In the genomic region with DNA sequence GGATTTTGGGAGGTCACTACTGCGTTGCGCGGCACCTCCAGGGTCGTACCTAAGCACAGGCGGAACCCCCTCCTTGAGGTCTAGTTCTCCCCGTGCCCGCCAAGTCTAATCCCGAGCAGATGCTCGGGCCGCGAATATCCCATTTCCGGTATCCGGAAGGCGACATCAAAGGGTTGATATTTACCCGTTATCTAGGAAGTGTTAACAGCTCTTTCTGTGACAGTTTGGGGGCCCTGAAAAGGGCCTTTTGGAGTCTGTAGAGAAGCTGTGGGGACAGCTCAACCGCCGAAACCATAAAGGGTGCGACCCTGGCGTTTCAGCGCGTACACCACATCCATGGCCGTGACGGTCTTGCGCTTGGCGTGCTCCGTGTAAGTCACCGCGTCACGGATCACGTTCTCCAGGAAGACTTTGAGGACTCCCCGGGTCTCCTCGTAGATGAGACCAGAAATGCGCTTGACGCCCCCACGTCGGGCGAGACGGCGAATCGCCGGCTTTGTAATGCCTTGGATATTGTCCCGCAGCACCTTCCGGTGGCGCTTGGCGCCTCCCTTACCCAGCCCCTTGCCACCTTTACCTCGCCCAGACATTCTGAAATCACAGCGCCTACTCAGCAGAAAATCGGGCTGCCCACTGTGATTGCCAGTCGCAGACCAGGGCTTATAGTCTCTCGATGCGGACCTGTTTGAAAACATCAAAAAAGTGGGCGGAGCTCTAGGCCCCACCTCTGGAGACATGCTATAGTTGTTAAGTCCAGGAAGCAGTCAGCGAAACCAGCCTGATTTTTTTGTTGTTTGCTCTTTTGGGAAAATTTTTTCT, we compare ENCODE assay signal across 1 cellular context.
TF ChIP-seq lines count a peak whose summit lies in the region.

No MANE protein-coding gene starts in this region.

TF ChIP-seq in HepG2, 621 proteins besides CTCF, POLR2A, EP300 and RAD21 (continued from another document and continues in another):
- 0 out of 2 replicates have a peak, but pooled peaks have one; percentile 10 for TF ChIP-seq ZNF788 (CRISPR knock-in tag; IDR thresholded peaks at IDR 0.05; ENCODE audit: borderline replicate concordance)
- TF ChIP-seq, protein P1, sequence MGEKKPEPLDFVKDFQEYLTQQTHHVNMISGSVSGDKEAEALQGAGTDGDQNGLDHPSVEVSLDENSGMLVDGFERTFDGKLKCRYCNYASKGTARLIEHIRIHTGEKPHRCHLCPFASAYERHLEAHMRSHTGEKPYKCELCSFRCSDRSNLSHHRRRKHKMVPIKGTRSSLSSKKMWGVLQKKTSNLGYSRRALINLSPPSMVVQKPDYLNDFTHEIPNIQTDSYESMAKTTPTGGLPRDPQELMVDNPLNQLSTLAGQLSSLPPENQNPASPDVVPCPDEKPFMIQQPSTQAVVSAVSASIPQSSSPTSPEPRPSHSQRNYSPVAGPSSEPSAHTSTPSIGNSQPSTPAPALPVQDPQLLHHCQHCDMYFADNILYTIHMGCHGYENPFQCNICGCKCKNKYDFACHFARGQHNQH (CRISPR knock-in tag; IDR thresholded peaks at IDR 0.05) = peak; percentile 83
- TF ChIP-seq SNRNP70 (IDR thresholded peaks at IDR 0.05; ENCODE audit: low read depth, low read length) = no peak
- no peak for TF ChIP-seq TBP (CRISPR knock-in tag; IDR thresholded peaks at IDR 0.05)
- TF ChIP-seq NCOA2 (CRISPR knock-in tag; IDR thresholded peaks at IDR 0.05) = peak; percentile 53
- peak; percentile 73; the same call in 1 of the 2 replicates for TF ChIP-seq CCDC6 (CRISPR knock-in tag; IDR thresholded peaks at IDR 0.05)
- TF ChIP-seq ZNF619 (CRISPR knock-in tag; IDR thresholded peaks at IDR 0.05) = no peak
- TF ChIP-seq ATM (IDR thresholded peaks at IDR 0.05; ENCODE audit: borderline replicate concordance) = no peak
- TF ChIP-seq, protein P2, sequence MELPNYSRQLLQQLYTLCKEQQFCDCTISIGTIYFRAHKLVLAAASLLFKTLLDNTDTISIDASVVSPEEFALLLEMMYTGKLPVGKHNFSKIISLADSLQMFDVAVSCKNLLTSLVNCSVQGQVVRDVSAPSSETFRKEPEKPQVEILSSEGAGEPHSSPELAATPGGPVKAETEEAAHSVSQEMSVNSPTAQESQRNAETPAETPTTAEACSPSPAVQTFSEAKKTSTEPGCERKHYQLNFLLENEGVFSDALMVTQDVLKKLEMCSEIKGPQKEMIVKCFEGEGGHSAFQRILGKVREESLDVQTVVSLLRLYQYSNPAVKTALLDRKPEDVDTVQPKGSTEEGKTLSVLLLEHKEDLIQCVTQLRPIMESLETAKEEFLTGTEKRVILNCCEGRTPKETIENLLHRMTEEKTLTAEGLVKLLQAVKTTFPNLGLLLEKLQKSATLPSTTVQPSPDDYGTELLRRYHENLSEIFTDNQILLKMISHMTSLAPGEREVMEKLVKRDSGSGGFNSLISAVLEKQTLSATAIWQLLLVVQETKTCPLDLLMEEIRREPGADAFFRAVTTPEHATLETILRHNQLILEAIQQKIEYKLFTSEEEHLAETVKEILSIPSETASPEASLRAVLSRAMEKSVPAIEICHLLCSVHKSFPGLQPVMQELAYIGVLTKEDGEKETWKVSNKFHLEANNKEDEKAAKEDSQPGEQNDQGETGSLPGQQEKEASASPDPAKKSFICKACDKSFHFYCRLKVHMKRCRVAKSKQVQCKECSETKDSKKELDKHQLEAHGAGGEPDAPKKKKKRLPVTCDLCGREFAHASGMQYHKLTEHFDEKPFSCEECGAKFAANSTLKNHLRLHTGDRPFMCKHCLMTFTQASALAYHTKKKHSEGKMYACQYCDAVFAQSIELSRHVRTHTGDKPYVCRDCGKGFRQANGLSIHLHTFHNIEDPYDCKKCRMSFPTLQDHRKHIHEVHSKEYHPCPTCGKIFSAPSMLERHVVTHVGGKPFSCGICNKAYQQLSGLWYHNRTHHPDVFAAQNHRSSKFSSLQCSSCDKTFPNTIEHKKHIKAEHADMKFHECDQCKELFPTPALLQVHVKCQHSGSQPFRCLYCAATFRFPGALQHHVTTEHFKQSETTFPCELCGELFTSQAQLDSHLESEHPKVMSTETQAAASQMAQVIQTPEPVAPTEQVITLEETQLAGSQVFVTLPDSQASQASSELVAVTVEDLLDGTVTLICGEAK (IDR thresholded peaks at IDR 0.05) = no peak
- TF ChIP-seq, protein P2 (CRISPR knock-in tag; IDR thresholded peaks at IDR 0.05) = no peak; the same call in 1 of the 2 replicates
- no peak; the same call in 1 of the 2 replicates for TF ChIP-seq MEIS1 (CRISPR knock-in tag; IDR thresholded peaks at IDR 0.05; ENCODE audit: borderline replicate concordance)
- TF ChIP-seq GABPB1 (CRISPR knock-in tag; IDR thresholded peaks at IDR 0.05) = peak; percentile 62
- TF ChIP-seq SALL1 (CRISPR knock-in tag; IDR thresholded peaks at IDR 0.05) = peak; percentile 81; the same call in 1 of the 2 replicates
- TF ChIP-seq ZNF431 (CRISPR knock-in tag; IDR thresholded peaks at IDR 0.05; ENCODE audit: borderline replicate concordance, low read depth) = 0 out of 2 replicates have a peak, but pooled peaks have one; percentile 21
- TF ChIP-seq ZNF775 (CRISPR knock-in tag; IDR thresholded peaks at IDR 0.05; ENCODE audit: borderline replicate concordance) = no peak
- TF ChIP-seq ZNF772 (CRISPR knock-in tag; IDR thresholded peaks at IDR 0.05) = no peak; the same call in 1 of the 2 replicates
- no peak for TF ChIP-seq MTA3 (CRISPR knock-in tag; IDR thresholded peaks at IDR 0.05)
- TF ChIP-seq ZBTB3 (CRISPR knock-in tag; IDR thresholded peaks at IDR 0.05; ENCODE audit: borderline replicate concordance, low read depth) = 0 out of 2 replicates have a peak, but pooled peaks have one; percentile 46
- TF ChIP-seq RAD51 (IDR thresholded peaks at IDR 0.05; ENCODE audit: borderline replicate concordance) = no peak
- no peak; the same call in 1 of the 2 replicates for TF ChIP-seq SAFB2 (CRISPR knock-in tag; IDR thresholded peaks at IDR 0.05; ENCODE audit: borderline replicate concordance, low read depth)
- peak; percentile 29; the same call in 1 of the 2 replicates for TF ChIP-seq ZNF547 (CRISPR knock-in tag; IDR thresholded peaks at IDR 0.05)
- TF ChIP-seq HNRNPUL1 (IDR thresholded peaks at IDR 0.05; ENCODE audit: low read depth, low read length) = no peak
- peak; percentile 52; the same call in 1 of the 2 replicates for TF ChIP-seq ATF1 (CRISPR knock-in tag; IDR thresholded peaks at IDR 0.05)
- TF ChIP-seq HMG20B (CRISPR knock-in tag; conservative IDR thresholded peaks at IDR 0.05) = no peak
- TF ChIP-seq KDM4B (CRISPR knock-in tag; IDR thresholded peaks at IDR 0.05) = peak; percentile 85; the same call in 1 of the 2 replicates
- peak; percentile 35; the same call in 1 of the 2 replicates for TF ChIP-seq HIVEP1 (CRISPR knock-in tag; IDR thresholded peaks at IDR 0.05)
- TF ChIP-seq SRF (IDR thresholded peaks at IDR 0.05; ENCODE audit: low read depth, low read length) = no peak
- TF ChIP-seq MAFG (CRISPR knock-in tag; IDR thresholded peaks at IDR 0.05) = 0 out of 2 replicates have a peak, but pooled peaks have one; percentile 17
- TF ChIP-seq NFKB2 (CRISPR knock-in tag; IDR thresholded peaks at IDR 0.05; ENCODE audit: borderline replicate concordance) = peak; percentile 88; the same call in 1 of the 2 replicates
- no peak for TF ChIP-seq FOXK2 (IDR thresholded peaks at IDR 0.05)
- TF ChIP-seq LRRFIP1 (CRISPR knock-in tag; conservative IDR thresholded peaks at IDR 0.05) = no peak
- TF ChIP-seq, protein P3, sequence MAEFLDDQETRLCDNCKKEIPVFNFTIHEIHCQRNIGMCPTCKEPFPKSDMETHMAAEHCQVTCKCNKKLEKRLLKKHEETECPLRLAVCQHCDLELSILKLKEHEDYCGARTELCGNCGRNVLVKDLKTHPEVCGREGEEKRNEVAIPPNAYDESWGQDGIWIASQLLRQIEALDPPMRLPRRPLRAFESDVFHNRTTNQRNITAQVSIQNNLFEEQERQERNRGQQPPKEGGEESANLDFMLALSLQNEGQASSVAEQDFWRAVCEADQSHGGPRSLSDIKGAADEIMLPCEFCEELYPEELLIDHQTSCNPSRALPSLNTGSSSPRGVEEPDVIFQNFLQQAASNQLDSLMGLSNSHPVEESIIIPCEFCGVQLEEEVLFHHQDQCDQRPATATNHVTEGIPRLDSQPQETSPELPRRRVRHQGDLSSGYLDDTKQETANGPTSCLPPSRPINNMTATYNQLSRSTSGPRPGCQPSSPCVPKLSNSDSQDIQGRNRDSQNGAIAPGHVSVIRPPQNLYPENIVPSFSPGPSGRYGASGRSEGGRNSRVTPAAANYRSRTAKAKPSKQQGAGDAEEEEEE (CRISPR knock-in tag; IDR thresholded peaks at IDR 0.05; ENCODE audit: borderline replicate concordance) = no peak
- TF ChIP-seq ARNTL (CRISPR knock-in tag; IDR thresholded peaks at IDR 0.05) = no peak
- peak; percentile 7; the same call in 1 of the 2 replicates for TF ChIP-seq PHF21A (CRISPR knock-in tag; IDR thresholded peaks at IDR 0.05)
- no peak for TF ChIP-seq TBL1XR1 (IDR thresholded peaks at IDR 0.05; ENCODE audit: borderline replicate concordance, low read length, partially characterized antibody)
- no peak for TF ChIP-seq REXO4 (CRISPR knock-in tag; IDR thresholded peaks at IDR 0.05; ENCODE audit: borderline replicate concordance)
- TF ChIP-seq, protein P4, sequence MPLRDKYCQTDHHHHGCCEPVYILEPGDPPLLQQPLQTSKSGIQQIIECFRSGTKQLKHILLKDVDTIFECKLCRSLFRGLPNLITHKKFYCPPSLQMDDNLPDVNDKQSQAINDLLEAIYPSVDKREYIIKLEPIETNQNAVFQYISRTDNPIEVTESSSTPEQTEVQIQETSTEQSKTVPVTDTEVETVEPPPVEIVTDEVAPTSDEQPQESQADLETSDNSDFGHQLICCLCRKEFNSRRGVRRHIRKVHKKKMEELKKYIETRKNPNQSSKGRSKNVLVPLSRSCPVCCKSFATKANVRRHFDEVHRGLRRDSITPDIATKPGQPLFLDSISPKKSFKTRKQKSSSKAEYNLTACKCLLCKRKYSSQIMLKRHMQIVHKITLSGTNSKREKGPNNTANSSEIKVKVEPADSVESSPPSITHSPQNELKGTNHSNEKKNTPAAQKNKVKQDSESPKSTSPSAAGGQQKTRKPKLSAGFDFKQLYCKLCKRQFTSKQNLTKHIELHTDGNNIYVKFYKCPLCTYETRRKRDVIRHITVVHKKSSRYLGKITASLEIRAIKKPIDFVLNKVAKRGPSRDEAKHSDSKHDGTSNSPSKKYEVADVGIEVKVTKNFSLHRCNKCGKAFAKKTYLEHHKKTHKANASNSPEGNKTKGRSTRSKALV (CRISPR knock-in tag; IDR thresholded peaks at IDR 0.05) = peak; percentile 76
